ENCODE assay signal across 19 cellular contexts in genomic region chr18:55228707-55229106, GRCh38.
DNase-seq lines count a peak whose midpoint lies in the region; ATAC-seq, FAIRE-seq and TF ChIP-seq lines count a peak whose summit lies in the region.
"Had no signal": no experiment of that assay in that cellular context is flagged by ENCODE, and none has a peak within 500 bp of the region (broad histone marks: within the 10 kb centered on the region; RNA-seq: fewer than 3 reads in every experiment).

No MANE protein-coding gene starts in this region.

- CTCF ChIA-PET in HepG2 (lab: Yijun Ruan, JAX; ENCODE audit: low intra/inter-chr PET ratio, low total read pairs) = no interaction called here
- CTCF ChIA-PET in CD4-positive, alpha-beta memory T cell (lab: Charles Lee; ENCODE audit: partially characterized antibody) = no interaction called here

- TF ChIP-seq POLR2A in HepG2 (IDR thresholded peaks at IDR 0.05; ENCODE audit: insufficient read depth in 1 of 2, low read depth in 2 of 2, low read length in 2 of 2) = no peak
- TF ChIP-seq POLR2A in right lobe of liver (IDR thresholded peaks at IDR 0.05) = no peak

- H3K4me2 ChIP-seq in HepG2 (ENCODE audit: low read depth, low read length) = no peak overlapping the region
- H3K4me2 ChIP-seq in parathyroid adenoma (ENCODE audit: low read length) = no peak overlapping the region

- DNase-seq in HepG2 (ENCODE audit: low spot score) (no peak), right lobe of liver (no peak), heart right ventricle (peak in 1 of 2 donors; percentile 14), NCI-H226 (no peak), GM13977 (ENCODE audit: low spot score) (no peak)
- DNase-seq in CD4-positive, alpha-beta memory T cell = no peak
- DNase-seq: activated CD4-positive, alpha-beta memory T cell treated with anti-CD3 and anti-CD28 coated beads for 36 hours; activated naive CD4-positive, alpha-beta T cell treated with Interleukin-2 at 50 U/mL for 16 hours; CD4-positive, CD25-positive, alpha-beta regulatory T cell; colonic mucosa; naive thymus-derived CD4-positive, alpha-beta T cell; NCI-H1694; T-helper 17 cell had no signal

- ATAC-seq in HepG2 (peak; percentile 81), right lobe of liver (no peak), heart right ventricle (peak in 6 of 8 donors; percentile 9 to 53 (median 30)), GM19328 (IDR thresholded peaks at IDR 0.05; ENCODE audit: unreplicated experiment) (no peak)
- ATAC-seq: naive thymus-derived CD4-positive, alpha-beta T cell; T-helper 17 cell had no signal

- H3K4me1 ChIP-seq in HepG2 (ENCODE audit: insufficient read depth, low read length) (no peaks in the 10 kb centered on the region), right lobe of liver (no peaks in the 10 kb centered on the region), heart right ventricle (peaks cover 0 to 32% (median 7%) of the 10 kb centered on the region in 9 donors), parathyroid adenoma (peaks cover 8% of the 10 kb centered on the region)
- no peaks in the 10 kb centered on the region for H3K4me1 ChIP-seq in CD4-positive, alpha-beta memory T cell (ENCODE audit: insufficient read depth, low read length)
- H3K4me1 ChIP-seq: ascending aorta, colonic mucosa, prostate gland had no signal

- 29% methylated on average over 7 of the region's 15 CpGs for WGBS in HepG2 (ENCODE audit: low lambda C conversion rate)
- WGBS in right lobe of liver (ENCODE audit: insufficient coverage, low coverage, low lambda C conversion rate, missing lambda C conversion rate) = 85% methylated on average over 11 of the region's 15 CpGs
- WGBS in heart right ventricle, 2 donors = 89 to 90% methylated on average over 15 of the region's 15 CpGs

- no peak overlapping the region for H3K27ac Mint-ChIP-seq in CD4-positive, alpha-beta memory T cell
- H3K27ac Mint-ChIP-seq: activated CD4-positive, alpha-beta memory T cell treated with anti-CD3 and anti-CD28 coated beads for 36 hours; CD4-positive, CD25-positive, alpha-beta regulatory T cell; naive thymus-derived CD4-positive, alpha-beta T cell; T-helper 17 cell had no signal

- in situ Hi-C loops in HepG2 (cut with HindIII; ENCODE audit: extremely low pct_ligation_motif_present, low pct_unique_long_range_greater_than_20kb) (no loop called here), GM13977 (cut with MboI; ENCODE audit: low pct_unique_long_range_greater_than_20kb, low sequenced_read_pairs, unreplicated experiment) (loop anchor here (25.0 kb wide), 1 partner anchor 284 kb away; no protein-coding TSS in a partner anchor)

- BruUV-seq in HepG2 (replicated peaks; lab: Mats Ljungman, UMichigan) = no TSS peak

- no peak overlapping the region for H2AFZ ChIP-seq in HepG2 (ENCODE audit: low read length)
- H2AFZ ChIP-seq in parathyroid adenoma = peak overlapping the region; percentile 78

- H3K36me3 Mint-ChIP-seq in CD4-positive, alpha-beta memory T cell = no peaks in the 10 kb centered on the region
- H3K36me3 Mint-ChIP-seq: activated CD4-positive, alpha-beta memory T cell treated with anti-CD3 and anti-CD28 coated beads for 36 hours; CD4-positive, CD25-positive, alpha-beta regulatory T cell; naive thymus-derived CD4-positive, alpha-beta T cell had no signal

- intact Hi-C loops in HepG2 (cut with micrococcal nuclease; ENCODE audit: unreplicated experiment) (no loop called here), right lobe of liver (cut with DNase I) (no loop called here), heart right ventricle (cut with DNase I) (loop anchor here in 4 of 10 donors (5.0 to 10.0 kb wide), 4 partner anchors 114 to 856 kb away; no protein-coding TSS in a partner anchor)
- intact Hi-C loops in CD4-positive, alpha-beta memory T cell (cut with micrococcal nuclease) = no loop called here

- H3K9me3 Mint-ChIP-seq in CD4-positive, alpha-beta memory T cell = no peaks in the 10 kb centered on the region
- H3K9me3 Mint-ChIP-seq: activated CD4-positive, alpha-beta memory T cell treated with anti-CD3 and anti-CD28 coated beads for 36 hours had no signal

- peaks cover 0 to 1% of the 10 kb centered on the region in 2 donors for H3K27me3 Mint-ChIP-seq in CD4-positive, alpha-beta memory T cell
- H3K27me3 Mint-ChIP-seq: activated CD4-positive, alpha-beta memory T cell treated with anti-CD3 and anti-CD28 coated beads for 36 hours; CD4-positive, CD25-positive, alpha-beta regulatory T cell; naive thymus-derived CD4-positive, alpha-beta T cell had no signal

- H3K27me3 ChIP-seq in HepG2 (ENCODE audit: control insufficient read depth in 1 of 2, insufficient read depth in 2 of 2, low read length in 2 of 2) (0 out of 5 replicates have a peak, but pooled peaks cover 0 to 4% of the 10 kb centered on the region in 2 experiments), right lobe of liver (no peaks in the 10 kb centered on the region), heart right ventricle (no peaks in the 10 kb centered on the region), parathyroid adenoma (ENCODE audit: control insufficient read depth, insufficient read depth, low read length) (no peaks in the 10 kb centered on the region)
- no peaks in the 10 kb centered on the region for H3K27me3 ChIP-seq in CD4-positive, alpha-beta memory T cell (ENCODE audit: insufficient read depth, low read length)
- H3K27me3 ChIP-seq: ascending aorta, colonic mucosa had no signal

- H3K79me2 ChIP-seq in HepG2 (ENCODE audit: insufficient read depth, low read length) = no peaks in the 10 kb centered on the region
- no peaks in the 10 kb centered on the region for H3K79me2 ChIP-seq in parathyroid adenoma

- TF ChIP-seq CTCF in HepG2 (CRISPR knock-in tag; IDR thresholded peaks at IDR 0.05) (no peak; the same call in 1 of the 2 replicates), right lobe of liver (IDR thresholded peaks at IDR 0.05) (no peak), heart right ventricle (IDR thresholded peaks at IDR 0.05) (no peak), parathyroid adenoma (IDR thresholded peaks at IDR 0.05) (no peak), GM13977 (IDR thresholded peaks at IDR 0.05; ENCODE audit: extremely low read depth, insufficient read depth, missing control alignments) (no peak)

- no peak overlapping the region for H3K4me3 Mint-ChIP-seq in CD4-positive, alpha-beta memory T cell
- H3K4me3 Mint-ChIP-seq: activated CD4-positive, alpha-beta memory T cell treated with anti-CD3 and anti-CD28 coated beads for 36 hours; CD4-positive, CD25-positive, alpha-beta regulatory T cell; naive thymus-derived CD4-positive, alpha-beta T cell; T-helper 17 cell had no signal

- no peaks in the 10 kb centered on the region for H3K9me3 ChIP-seq in HepG2 (ENCODE audit: low read length)
- H3K9me3 ChIP-seq in right lobe of liver = no peaks in the 10 kb centered on the region
- no peaks in the 10 kb centered on the region for H3K9me3 ChIP-seq in heart right ventricle
- no peaks in the 10 kb centered on the region for H3K9me3 ChIP-seq in parathyroid adenoma (ENCODE audit: control insufficient read depth, low read length)
- H3K9me3 ChIP-seq in CD4-positive, alpha-beta memory T cell (ENCODE audit: control insufficient read depth in 1 of 2, low read length in 2 of 2) = no peaks in the 10 kb centered on the region
- H3K9me3 ChIP-seq: ascending aorta, colonic mucosa, prostate gland had no signal

- TF ChIP-seq EP300 in HepG2 (IDR thresholded peaks at IDR 0.05; ENCODE audit: low read depth in 2 of 2, low read length in 2 of 2) (no peak), HepG2 (CRISPR knock-in tag; IDR thresholded peaks at IDR 0.05; ENCODE audit: borderline replicate concordance) (no peak)

- H3K27ac ChIP-seq in HepG2 (ENCODE audit: extremely low read length, insufficient read depth, low read length) = no peak overlapping the region
- no peak overlapping the region for H3K27ac ChIP-seq in right lobe of liver
- H3K27ac ChIP-seq in heart right ventricle = peak overlapping the region in 5 of 10 donors; percentile 16 to 54 (median 26)
- H3K27ac ChIP-seq in parathyroid adenoma = peak overlapping the region; percentile 50
- no peak overlapping the region for H3K27ac ChIP-seq in CD4-positive, alpha-beta memory T cell (ENCODE audit: low read depth, low read length)
- H3K27ac ChIP-seq: ascending aorta, colonic mucosa, prostate gland, VCaP had no signal

- no peak for FAIRE-seq in HepG2 (lab: Jason Lieb, UNC)
- FAIRE-seq: endothelial cell of umbilical vein had no signal

- TF ChIP-seq RAD21 in HepG2 (CRISPR knock-in tag; IDR thresholded peaks at IDR 0.05) = no peak

- no peaks in the 10 kb centered on the region for H4K20me1 ChIP-seq in HepG2 (ENCODE audit: insufficient read depth, low read length)

- POLR2A ChIA-PET in HepG2 (lab: Yijun Ruan, JAX) = no interaction called here
- POLR2A ChIA-PET in CD4-positive, alpha-beta memory T cell (lab: Charles Lee; ENCODE audit: partially characterized antibody) = no interaction called here

- H3K9ac ChIP-seq in HepG2 (ENCODE audit: insufficient read depth, low read depth, low read length) (no peak overlapping the region), parathyroid adenoma (no peak overlapping the region)

- H3K4me1 Mint-ChIP-seq in CD4-positive, alpha-beta memory T cell = no peaks in the 10 kb centered on the region
- H3K4me1 Mint-ChIP-seq: CD4-positive, CD25-positive, alpha-beta regulatory T cell; naive thymus-derived CD4-positive, alpha-beta T cell; T-helper 17 cell had no signal

- no peaks in the 10 kb centered on the region for H3K36me3 ChIP-seq in HepG2 (replicated peaks in 1 of 2; ENCODE audit: control insufficient read depth in 1 of 2, insufficient read depth in 2 of 2, low read length in 2 of 2)
- H3K36me3 ChIP-seq in right lobe of liver = no peaks in the 10 kb centered on the region
- peaks cover 0 to 99% (median 14%) of the 10 kb centered on the region in 9 donors for H3K36me3 ChIP-seq in heart right ventricle
- H3K36me3 ChIP-seq in parathyroid adenoma (ENCODE audit: control insufficient read depth, insufficient read depth, low read length) = peaks cover 4% of the 10 kb centered on the region
- H3K36me3 ChIP-seq in CD4-positive, alpha-beta memory T cell (ENCODE audit: insufficient read depth, low read length) = no peaks in the 10 kb centered on the region
- H3K36me3 ChIP-seq: colonic mucosa, prostate gland had no signal

- H3K4me3 ChIP-seq in HepG2 (replicated peaks in 1 of 3; ENCODE audit: insufficient read depth in 1 of 3, low read depth in 2 of 3, low read length in 3 of 3) (no peak overlapping the region), right lobe of liver (no peak overlapping the region), heart right ventricle (no peak overlapping the region), parathyroid adenoma (ENCODE audit: low read depth, low read length) (no peak overlapping the region)
- H3K4me3 ChIP-seq in CD4-positive, alpha-beta memory T cell (ENCODE audit: low read length in 2 of 2) = no peak overlapping the region
- H3K4me3 ChIP-seq: ascending aorta, colonic mucosa, prostate gland had no signal

TF ChIP-seq in HepG2, 621 proteins besides CTCF, POLR2A, EP300 and RAD21 (continues in another document):
- no peak for TF ChIP-seq ZNF337 (CRISPR knock-in tag; IDR thresholded peaks at IDR 0.05; ENCODE audit: borderline replicate concordance, low read depth)
- TF ChIP-seq ZNF329 (CRISPR knock-in tag; IDR thresholded peaks at IDR 0.05; ENCODE audit: low read depth) = no peak
- no peak for TF ChIP-seq SATB2 (CRISPR knock-in tag; IDR thresholded peaks at IDR 0.05)
- no peak for TF ChIP-seq ZNF17 (CRISPR knock-in tag; IDR thresholded peaks at IDR 0.05)

Comparison
In these comparisons a context has a peak if more than half of its experiments do, and no peak if none do; other contexts are left out.
1. ATAC-seq: peak in HepG2 (single experiment) and heart right ventricle (6 of 8); none in right lobe of liver (0 of 4) and GM19328 (single experiment).